Comparison of ENCODE assay signal across 22 cellular contexts in the genomic region with DNA sequence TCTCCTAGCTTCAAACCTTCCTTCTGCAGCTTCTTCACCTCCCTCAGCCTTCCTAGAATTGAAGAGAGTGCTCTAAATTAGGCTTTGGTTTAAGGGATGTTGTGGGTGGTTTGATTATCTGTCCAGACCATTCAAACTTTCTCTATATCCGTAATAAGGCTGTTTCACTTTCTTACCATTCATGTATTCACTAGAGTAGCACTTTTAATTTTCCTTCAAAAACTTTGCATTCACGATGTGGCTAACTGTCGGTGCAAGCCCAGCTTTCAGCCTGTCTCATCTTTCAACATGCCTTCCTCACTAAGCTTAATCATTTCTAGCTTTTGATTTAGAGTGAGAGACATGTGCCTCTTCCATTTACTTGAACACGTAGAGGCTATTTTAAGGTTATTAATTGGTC. TPM values are rescaled to one million over a fixed set of nuclear protein-coding genes. Genes with fewer than 3 reads are reported as not detected.
DNase-seq lines count a peak whose midpoint lies in the region; ATAC-seq, FAIRE-seq and TF ChIP-seq lines count a peak whose summit lies in the region.
"Had no signal": no experiment of that assay in that cellular context is flagged by ENCODE, and none has a peak within 500 bp of the region (broad histone marks: within the 10 kb centered on the region; RNA-seq: fewer than 3 reads in every experiment).

No MANE protein-coding gene starts in this region.

- no peaks in the 10 kb centered on the region for H3K4me1 ChIP-seq in ascending aorta
- H3K4me1 ChIP-seq: A549, BE2C, BLaER1 had no signal

- FAIRE-seq in D721Med (lab: Jason Lieb, UNC): peak; percentile 41
- FAIRE-seq: G401.6, GM12891, GM19239 had no signal

- H3K4me3 Mint-ChIP-seq in activated T-helper 17 cell treated with anti-CD3 and anti-CD28 coated beads, Interleukin-2, amount 50 U/mL, for 72 hours: no peak overlapping the region
- H3K4me3 Mint-ChIP-seq in stimulated activated effector memory CD8-positive, alpha-beta T cell treated with anti-CD3 and anti-CD28 coated beads, Interleukin-12 subunit alpha, Interleukin-12 subunit beta, amount 100 ng/mL, for 72 hours: no peak overlapping the region
- H3K4me3 Mint-ChIP-seq in progenitor cell of endocrine pancreas (ENCODE audit: low read depth): no peak overlapping the region
- H3K4me3 Mint-ChIP-seq: CD14-positive monocyte; CD4-positive, alpha-beta memory T cell; CD4-positive, CD25-positive, alpha-beta regulatory T cell had no signal

- peaks cover 16% of the 10 kb centered on the region for H3K27me3 Mint-ChIP-seq in activated T-helper 17 cell treated with anti-CD3 and anti-CD28 coated beads, Interleukin-2, amount 50 U/mL, for 72 hours
- no peaks in the 10 kb centered on the region for H3K27me3 Mint-ChIP-seq in progenitor cell of endocrine pancreas

- no peak for TF ChIP-seq CTCF in D721Med (IDR thresholded peaks at IDR 0.05; ENCODE audit: insufficient read depth, missing control alignments)
- TF ChIP-seq CTCF in ascending aorta (IDR thresholded peaks at IDR 0.05): no peak
- no peak for TF ChIP-seq CTCF in progenitor cell of endocrine pancreas (IDR thresholded peaks at IDR 0.05; ENCODE audit: unreplicated experiment)

- H3K9me3 Mint-ChIP-seq in activated T-helper 17 cell treated with anti-CD3 and anti-CD28 coated beads, Interleukin-2, amount 50 U/mL, for 72 hours: no peaks in the 10 kb centered on the region
- H3K9me3 Mint-ChIP-seq in stimulated activated effector memory CD8-positive, alpha-beta T cell treated with anti-CD3 and anti-CD28 coated beads, Interleukin-12 subunit alpha, Interleukin-12 subunit beta, amount 100 ng/mL, for 72 hours: no peaks in the 10 kb centered on the region
- peaks cover 4% of the 10 kb centered on the region for H3K9me3 Mint-ChIP-seq in progenitor cell of endocrine pancreas (ENCODE audit: low read depth)
- H3K9me3 Mint-ChIP-seq: CD4-positive, alpha-beta memory T cell; CD4-positive, CD25-positive, alpha-beta regulatory T cell; CD8-positive, alpha-beta memory T cell had no signal

- no peak for DNase-seq in D721Med (ENCODE audit: insufficient read length, low spot score)
- DNase-seq in OCI-M1 (lab: John Stamatoyannopoulos, UW): peak; percentile 22
- DNase-seq in stimulated activated effector memory CD8-positive, alpha-beta T cell treated with anti-CD3 and anti-CD28 coated beads, Interleukin-12 subunit alpha, Interleukin-12 subunit beta, amount 100 ng/mL, for 72 hours (ENCODE audit: low spot score in 2 of 2): no peak
- no peak for DNase-seq in left cardiac atrium
- no peak for DNase-seq in ascending aorta (ENCODE audit: low spot score in 2 of 2)
- DNase-seq in progenitor cell of endocrine pancreas (ENCODE audit: low spot score, unreplicated experiment): no peak
- DNase-seq: BE2C; C1 segment of cervical spinal cord; CD4-positive, alpha-beta memory T cell; CD4-positive, CD25-positive, alpha-beta regulatory T cell; CD8-positive, alpha-beta memory T cell; COR-L47; DMS79 treated with DMSO at 0.1 percent for 48 hours; GF-D8 had no signal

- H3K27me3 ChIP-seq in ascending aorta: no peaks in the 10 kb centered on the region
- H3K27me3 ChIP-seq: BE2C, BLaER1 had no signal

- intact Hi-C loops in left cardiac atrium (cut with DNase I): no loop called here
- intact Hi-C loops in ascending aorta (cut with DNase I): no loop called here

- no peaks in the 10 kb centered on the region for H3K36me3 ChIP-seq in ascending aorta
- H3K36me3 ChIP-seq: BE2C, BLaER1 had no signal

- H3K27ac ChIP-seq in ascending aorta: no peak overlapping the region
- H3K27ac ChIP-seq: 22Rv1, A549, BLaER1 had no signal

- H3K36me3 Mint-ChIP-seq in activated T-helper 17 cell treated with anti-CD3 and anti-CD28 coated beads, Interleukin-2, amount 50 U/mL, for 72 hours (ENCODE audit: low read depth): no peaks in the 10 kb centered on the region
- no peaks in the 10 kb centered on the region for H3K36me3 Mint-ChIP-seq in stimulated activated effector memory CD8-positive, alpha-beta T cell treated with anti-CD3 and anti-CD28 coated beads, Interleukin-12 subunit alpha, Interleukin-12 subunit beta, amount 100 ng/mL, for 72 hours
- no peaks in the 10 kb centered on the region for H3K36me3 Mint-ChIP-seq in progenitor cell of endocrine pancreas (ENCODE audit: insufficient read depth)
- H3K36me3 Mint-ChIP-seq: CD14-positive monocyte; CD4-positive, alpha-beta memory T cell had no signal

- no peaks in the 10 kb centered on the region for H3K9me3 ChIP-seq in ascending aorta
- H3K9me3 ChIP-seq: A549, BE2C had no signal

- H3K27ac Mint-ChIP-seq in activated T-helper 17 cell treated with anti-CD3 and anti-CD28 coated beads, Interleukin-2, amount 50 U/mL, for 72 hours: no peak overlapping the region
- H3K27ac Mint-ChIP-seq in stimulated activated effector memory CD8-positive, alpha-beta T cell treated with anti-CD3 and anti-CD28 coated beads, Interleukin-12 subunit alpha, Interleukin-12 subunit beta, amount 100 ng/mL, for 72 hours: no peak overlapping the region
- H3K27ac Mint-ChIP-seq in progenitor cell of endocrine pancreas: no peak overlapping the region
- H3K27ac Mint-ChIP-seq: CD14-positive monocyte; CD4-positive, alpha-beta memory T cell; CD4-positive, CD25-positive, alpha-beta regulatory T cell had no signal

- no peak overlapping the region for H3K4me3 ChIP-seq in ascending aorta
- H3K4me3 ChIP-seq: A549, BLaER1 had no signal

- ATAC-seq in activated T-helper 17 cell treated with anti-CD3 and anti-CD28 coated beads, Interleukin-2, amount 50 U/mL, for 72 hours (replicated peaks): peak; percentile 56
- ATAC-seq in stimulated activated effector memory CD8-positive, alpha-beta T cell treated with anti-CD3 and anti-CD28 coated beads, Interleukin-12 subunit alpha, Interleukin-12 subunit beta, amount 100 ng/mL, for 72 hours: peak; percentile 70
- no peak for ATAC-seq in left cardiac atrium
- ATAC-seq: A549 had no signal

- peaks cover 5% of the 10 kb centered on the region for H3K4me1 Mint-ChIP-seq in activated T-helper 17 cell treated with anti-CD3 and anti-CD28 coated beads, Interleukin-2, amount 50 U/mL, for 72 hours
- peaks cover 8% of the 10 kb centered on the region for H3K4me1 Mint-ChIP-seq in stimulated activated effector memory CD8-positive, alpha-beta T cell treated with anti-CD3 and anti-CD28 coated beads, Interleukin-12 subunit alpha, Interleukin-12 subunit beta, amount 100 ng/mL, for 72 hours
- H3K4me1 Mint-ChIP-seq in progenitor cell of endocrine pancreas (ENCODE audit: low read depth): peaks cover 2% of the 10 kb centered on the region
- H3K4me1 Mint-ChIP-seq: CD14-positive monocyte; CD4-positive, alpha-beta memory T cell; CD4-positive, CD25-positive, alpha-beta regulatory T cell; CD8-positive, alpha-beta memory T cell had no signal

RNA-seq across cellular contexts. Expression of a gene that starts 26.2 kb away (rescaled TPM):
- total RNA-seq in activated T-helper 17 cell treated with anti-CD3 and anti-CD28 coated beads, Interleukin-2, amount 50 U/mL, for 72 hours: 10 to 100 TPM; 27.1 to 32.6 TPM
- total RNA-seq in left cardiac atrium (10 to 100 TPM; 20.0 to 22.2 TPM), ascending aorta (24.2 TPM), progenitor cell of endocrine pancreas (32.7 and 33.0 TPM in 2 replicates)

Comparison
In these comparisons a context has a peak if more than half of its experiments do, and no peak if none do; other contexts are left out.
1. ATAC-seq: peak in activated T-helper 17 cell treated with anti-CD3 and anti-CD28 coated beads, Interleukin-2, amount 50 U/mL, for 72 hours (single experiment) and stimulated activated effector memory CD8-positive, alpha-beta T cell treated with anti-CD3 and anti-CD28 coated beads, Interleukin-12 subunit alpha, Interleukin-12 subunit beta, amount 100 ng/mL, for 72 hours (single experiment); none in left cardiac atrium (0 of 2).